ENCODE assay signal across 7 cellular contexts in the genomic region with DNA sequence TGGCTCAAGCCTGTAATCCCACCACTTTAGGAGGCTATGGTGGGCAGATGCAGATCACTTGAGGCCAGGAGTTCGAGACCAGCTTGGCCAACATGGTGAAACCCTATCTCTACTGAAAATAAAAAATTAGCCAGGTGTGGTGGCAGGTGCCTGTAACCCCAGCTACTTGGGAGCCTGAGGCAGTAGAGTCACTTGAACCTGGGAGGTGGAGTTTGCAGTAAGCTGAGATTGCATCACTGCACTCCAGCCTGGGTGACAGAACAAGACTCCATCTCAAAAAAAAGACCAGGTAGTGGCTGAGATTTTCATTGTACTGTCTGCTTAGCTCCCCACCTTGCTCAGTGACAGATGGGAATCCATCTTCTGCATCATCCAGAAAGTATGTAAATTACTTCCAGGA. TPM values are rescaled to one million over a fixed set of nuclear protein-coding genes. Genes with fewer than 3 reads are reported as not detected.
DNase-seq lines count a peak whose midpoint lies in the region; ATAC-seq and TF ChIP-seq lines count a peak whose summit lies in the region.
"Not testable (repeated sequence)": the region's sequence is repeated elsewhere in the genome, so short reads cannot be mapped to it uniquely, and the experiment has no call there.

No MANE protein-coding gene starts in this region.

- H3K36me3 ChIP-seq in DND-41 (ENCODE audit: insufficient read depth, low read length); MM.1S (replicated peaks; ENCODE audit: insufficient read depth, low read length); SU-DHL-6 (ENCODE audit: low read length); left lung; stomach: not testable (repeated sequence)

- peak overlapping the region; percentile 67; the same call in 1 of the 2 replicates for H2AFZ ChIP-seq in DND-41 (ENCODE audit: low read depth, low read length)
- H2AFZ ChIP-seq in MM.1S (ENCODE audit: low read length); SU-DHL-6 (ENCODE audit: low read depth, low read length, severe bottlenecking): not testable (repeated sequence)

- CTCF ChIA-PET in MCF 10A (lab: Yijun Ruan, JAX): interaction anchor here (1.2 to 1.9 kb wide), 2 partner anchors 10 to 15 kb away, joined by 5 to 6 read pairs; no protein-coding TSS in a partner anchor

- BruUV-seq in MCF 10A (replicated peaks; lab: Mats Ljungman, UMichigan): not testable (repeated sequence)

- not testable (repeated sequence) for H3K27me3 Mint-ChIP-seq in MCF 10A (ENCODE audit: insufficient read depth, unreplicated experiment); nephron (ENCODE audit: low read depth)

- not testable (repeated sequence) for H3K4me3 Mint-ChIP-seq in MCF 10A (ENCODE audit: unreplicated experiment)
- peak overlapping the region in 1 of 3 experiments; percentile 16 for H3K4me3 Mint-ChIP-seq in nephron

- H3K9me3 ChIP-seq in DND-41 (ENCODE audit: insufficient read depth, low read length, severe bottlenecking); MM.1S (replicated peaks; ENCODE audit: insufficient read depth, low read length); SU-DHL-6 (ENCODE audit: insufficient read depth, low read length); left lung; stomach: not testable (repeated sequence)

- not testable (repeated sequence) for H4K20me1 ChIP-seq in DND-41 (ENCODE audit: insufficient read depth, low read length); MM.1S (ENCODE audit: insufficient read depth, low read length); SU-DHL-6 (ENCODE audit: low read depth, low read length)

- not testable (repeated sequence) for TF ChIP-seq POLR2A in stomach (IDR thresholded peaks at IDR 0.05)

- H3K9me3 Mint-ChIP-seq in MCF 10A (ENCODE audit: unreplicated experiment): not testable (repeated sequence)
- H3K9me3 Mint-ChIP-seq in nephron: peaks cover 17% of the 10 kb centered on the region

- not testable (repeated sequence) for H3K4me3 ChIP-seq in DND-41 (ENCODE audit: low read depth in 1 of 2, low read length in 2 of 2); MM.1S (ENCODE audit: low read length); SU-DHL-6 (ENCODE audit: insufficient read depth, low read length, poor library complexity, severe bottlenecking)
- peak overlapping the region in 1 of 2 donors; percentile 2 for H3K4me3 ChIP-seq in left lung
- H3K4me3 ChIP-seq in stomach: peak overlapping the region; percentile 12 to 43 (median 26)

- peak overlapping the region; percentile 54 for H3K27ac Mint-ChIP-seq in MCF 10A (ENCODE audit: low read depth, unreplicated experiment)
- H3K27ac Mint-ChIP-seq in nephron: peak overlapping the region in 2 of 3 experiments; percentile 41 to 72

- H3K27ac ChIP-seq in DND-41 (ENCODE audit: low read length); MM.1S (ENCODE audit: low read length); SU-DHL-6 (ENCODE audit: low read depth, low read length): not testable (repeated sequence)
- H3K27ac ChIP-seq in left lung: peak overlapping the region; percentile 81 to 88
- H3K27ac ChIP-seq in stomach: peak overlapping the region; percentile 78 to 85 (median 79)

- not testable (repeated sequence) for DNase-seq in DND-41; MM.1S; MCF 10A (ENCODE audit: unreplicated experiment); stomach
- peak in 1 of 2 donors; percentile 40 for DNase-seq in left lung

- not testable (repeated sequence) for H3K79me2 ChIP-seq in DND-41 (ENCODE audit: insufficient read depth, low read length); MM.1S (ENCODE audit: low read length); SU-DHL-6 (ENCODE audit: insufficient read depth, low read length)

- not testable (repeated sequence) for H3K9me2 ChIP-seq in MM.1S (replicated peaks; ENCODE audit: insufficient read depth, low read length); SU-DHL-6 (replicated peaks; ENCODE audit: insufficient read depth, low read length)

- peaks cover 12% of the 10 kb centered on the region for H3K4me1 Mint-ChIP-seq in MCF 10A (ENCODE audit: insufficient read depth, unreplicated experiment)
- H3K4me1 Mint-ChIP-seq in nephron: not testable (repeated sequence)

- not testable (repeated sequence) for TF ChIP-seq EP300 in stomach (IDR thresholded peaks at IDR 0.05)

- POLR2A ChIA-PET in MCF 10A (lab: Yijun Ruan, JAX): interaction anchor here (1.0 to 1.5 kb wide), 5 partner anchors 13 to 34 kb away, joined by 3 to 4 read pairs (median 3); no protein-coding TSS in a partner anchor

- peaks cover 22% of the 10 kb centered on the region for H3K4me1 ChIP-seq in DND-41 (ENCODE audit: insufficient read depth, low read length)
- not testable (repeated sequence) for H3K4me1 ChIP-seq in MM.1S (ENCODE audit: low read length); left lung
- H3K4me1 ChIP-seq in stomach: peaks cover 5 to 41% (median 14%) of the 10 kb centered on the region in 4 donors

- not testable (repeated sequence) for H3K36me3 Mint-ChIP-seq in MCF 10A (ENCODE audit: insufficient read depth, unreplicated experiment)
- peaks cover 18% of the 10 kb centered on the region for H3K36me3 Mint-ChIP-seq in nephron (ENCODE audit: low read depth)

- H3K4me2 ChIP-seq in DND-41 (ENCODE audit: insufficient read depth, low read length) (peak overlapping the region; percentile 58; the same call in 1 of the 2 replicates), MM.1S (ENCODE audit: low read depth, low read length) (peak overlapping the region; percentile 67; the same call in 1 of the 2 replicates), SU-DHL-6 (ENCODE audit: low read depth, low read length, poor library complexity, severe bottlenecking) (peak overlapping the region; percentile 65)

- not testable (repeated sequence) for H3K9ac ChIP-seq in DND-41 (ENCODE audit: low read depth, low read length); SU-DHL-6 (ENCODE audit: low read length)
- peak overlapping the region; percentile 9; the same call in 1 of the 2 replicates for H3K9ac ChIP-seq in MM.1S (ENCODE audit: low read length)

- not testable (repeated sequence) for H3K27me3 ChIP-seq in DND-41 (ENCODE audit: insufficient read depth, low read length, poor library complexity); MM.1S (replicated peaks; ENCODE audit: insufficient read depth, low read length); SU-DHL-6 (ENCODE audit: low read length); left lung; stomach

- not testable (repeated sequence) for TF ChIP-seq CTCF in DND-41 (IDR thresholded peaks at IDR 0.05; ENCODE audit: borderline replicate concordance, extremely low read depth, low read length, poor library complexity, severe bottlenecking); MM.1S (IDR thresholded peaks at IDR 0.05; ENCODE audit: low read length); SU-DHL-6 (IDR thresholded peaks at IDR 0.05; ENCODE audit: insufficient read depth, low read length, poor library complexity, severe bottlenecking); MCF 10A (IDR thresholded peaks at IDR 0.05; ENCODE audit: unreplicated experiment); left lung (IDR thresholded peaks at IDR 0.05); nephron (IDR thresholded peaks at IDR 0.05; ENCODE audit: unreplicated experiment in 3 of 3); stomach (IDR thresholded peaks at IDR 0.05)

- intact Hi-C loops in MCF 10A (cut with micrococcal nuclease); left lung (cut with DNase I); stomach (cut with DNase I; ENCODE audit: low total_unique reads): not testable (repeated sequence)

- ATAC-seq in DND-41 (ENCODE audit: insufficient read depth, low read depth): not testable (repeated sequence)
- peak; percentile 63 for ATAC-seq in left lung

- not testable (repeated sequence) for H3F3A ChIP-seq in MM.1S (ENCODE audit: insufficient read depth, low read length); SU-DHL-6 (ENCODE audit: insufficient read depth)

- WGBS in stomach, 5 donors: 22 to 68% (median 48%) methylated on average over 1 of the region's 1 CpG

RNA-seq across cellular contexts. Expression of gene ACSM3, which starts 0.6 kb away (rescaled TPM):
- total RNA-seq in MCF 10A (2022) (2.0 and 2.3 TPM in 2 replicates), left lung (10 to 100 TPM; 15.7 to 16.6 TPM), stomach (10 to 100 TPM in 4 of 5 donors, 1 to 10 TPM in 1; 5.8 to 78.1 (median 15.6) TPM)
- 100 to 1,000 TPM in 1 of 3 donors, 10 to 100 TPM in 2; 46.3 to 114 (median 48.8) TPM for polyA plus RNA-seq in stomach

RNA-seq across cellular contexts. Expression of gene THUMPD1, which starts 22.8 kb away (rescaled TPM):
- total RNA-seq in MCF 10A (2022) (26.5 and 38.7 TPM in 2 replicates), left lung (10 to 100 TPM; 31.0 to 32.7 TPM), stomach (100 to 1,000 TPM in 1 of 5 donors, 10 to 100 TPM in 3, 1 to 10 TPM in 1; 3.2 to 101 (median 44.6) TPM)
- 10 to 100 TPM; 14.7 to 24.0 (median 18.6) TPM for polyA plus RNA-seq in stomach

RNA-seq across cellular contexts. Expression of gene ERI2, which starts 41.8 kb away (rescaled TPM):
- 26.8 and 28.4 TPM in 2 replicates for total RNA-seq in MCF 10A (2022)
- total RNA-seq in left lung: 10 to 100 TPM; 16.3 to 19.4 TPM
- total RNA-seq in stomach: 10 to 100 TPM in 4 of 5 donors, 1 to 10 TPM in 1; 9.6 to 49.0 (median 23.7) TPM
- 10 to 100 TPM in 1 of 3 donors, 1 to 10 TPM in 2; 8.5 to 10.6 (median 9.6) TPM for polyA plus RNA-seq in stomach

RNA-seq across cellular contexts. Expression of gene REXO5, which starts 41.9 kb away (rescaled TPM):
- total RNA-seq in MCF 10A (2022) (3.8 and 6.1 TPM in 2 replicates), left lung (1 to 10 TPM; 2.9 to 4.8 TPM), stomach (10 to 100 TPM in 3 of 5 donors, 1 to 10 TPM in 2; 5.5 to 31.7 (median 18.0) TPM)
- polyA plus RNA-seq in stomach: 1 to 10 TPM; 4.7 to 7.3 (median 7.2) TPM
